In the genomic region with DNA sequence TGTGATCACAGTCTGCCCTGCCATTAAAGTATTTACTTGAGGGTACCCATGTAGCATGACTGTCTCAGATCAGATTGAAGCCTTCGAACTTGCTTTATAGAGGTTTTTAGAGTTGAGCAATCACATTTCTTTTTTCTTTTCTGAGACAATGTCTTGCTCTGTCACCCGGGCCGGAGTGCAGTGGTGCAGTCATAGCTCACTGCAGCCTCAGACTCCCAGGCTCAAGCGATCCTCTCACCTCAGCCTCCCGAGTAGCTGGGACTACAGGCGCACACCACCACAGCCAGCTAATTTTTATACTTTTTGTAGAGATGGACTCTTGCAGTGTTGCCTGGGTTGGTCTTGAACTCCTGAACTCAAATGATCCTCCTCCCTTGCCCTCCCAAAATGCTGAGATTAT, we compare ENCODE assay signal across 6 cellular contexts.
"Had no signal": no experiment of that assay in that cellular context is flagged by ENCODE, and none has a peak within 500 bp of the region (broad histone marks: within the 10 kb centered on the region; RNA-seq: fewer than 3 reads in every experiment).

No MANE protein-coding gene starts in this region.

- H3K27ac Mint-ChIP-seq: IgD-negative memory B cell had no signal

- FAIRE-seq: HTR-8/SVneo, K562 had no signal

- H3K36me3 Mint-ChIP-seq: IgD-negative memory B cell had no signal

- ATAC-seq: K562 had no signal

- H3K4me3 ChIP-seq: K562 had no signal

- H3K4me1 Mint-ChIP-seq: IgD-negative memory B cell had no signal

- DNase-seq: IMR-90, KBM-7 had no signal

- H3K27ac ChIP-seq: HL-60 had no signal

- H3K4me3 Mint-ChIP-seq: IgD-negative memory B cell had no signal
